9 cellular contexts compared by ENCODE assay signal in genomic region chr3:45612918-45613602, GRCh38. TPM values are rescaled to one million over a fixed set of nuclear protein-coding genes. Genes with fewer than 3 reads are reported as not detected.
DNase-seq lines count a peak whose midpoint lies in the region; ATAC-seq and TF ChIP-seq lines count a peak whose summit lies in the region.
"Had no signal": no experiment of that assay in that cellular context is flagged by ENCODE, and none has a peak within 500 bp of the region (broad histone marks: within the 10 kb centered on the region; RNA-seq: fewer than 3 reads in every experiment).

No MANE protein-coding gene starts in this region.

- H3K4me3 Mint-ChIP-seq in chondrocyte (ENCODE audit: unreplicated experiment): no peak overlapping the region
- H3K4me3 Mint-ChIP-seq: activated naive CD8-positive, alpha-beta T cell had no signal

- H3K27ac Mint-ChIP-seq in chondrocyte (ENCODE audit: unreplicated experiment): no peak overlapping the region
- H3K27ac Mint-ChIP-seq: activated naive CD8-positive, alpha-beta T cell had no signal

- no peaks in the 10 kb centered on the region for H3K27me3 Mint-ChIP-seq in chondrocyte (ENCODE audit: low read depth)
- H3K27me3 Mint-ChIP-seq: activated naive CD8-positive, alpha-beta T cell had no signal

- WGBS in body of pancreas, 2 donors: 51 to 60% methylated on average over 7 of the region's 7 CpGs

- no peaks in the 10 kb centered on the region for H3K36me3 ChIP-seq in body of pancreas (replicated peaks in 1 of 2; ENCODE audit: insufficient read depth in 1 of 2, low read depth in 2 of 2)

- peaks cover 84% of the 10 kb centered on the region for H3K4me1 ChIP-seq in body of pancreas

- H3K9me3 ChIP-seq in body of pancreas: no peaks in the 10 kb centered on the region

- H3K4me1 Mint-ChIP-seq in chondrocyte (ENCODE audit: low read depth): peaks cover 54% of the 10 kb centered on the region

- peak; percentile 72 for ATAC-seq in GM21367 (IDR thresholded peaks at IDR 0.05; ENCODE audit: unreplicated experiment)
- ATAC-seq in HG03460 (IDR thresholded peaks at IDR 0.05; ENCODE audit: unreplicated experiment): peak; percentile 71
- ATAC-seq in body of pancreas: peak; percentile 13

- no peaks in the 10 kb centered on the region for H3K36me3 Mint-ChIP-seq in chondrocyte (ENCODE audit: low read depth)

- no peak for TF ChIP-seq CTCF in body of pancreas (IDR thresholded peaks at IDR 0.05)
- no peak for TF ChIP-seq CTCF in chondrocyte (IDR thresholded peaks at IDR 0.05)

- intact Hi-C loops in body of pancreas (cut with DNase I): no loop called here

- no peak for TF ChIP-seq POLR2A in body of pancreas (IDR thresholded peaks at IDR 0.05)

- H3K9me3 Mint-ChIP-seq in chondrocyte (ENCODE audit: low read depth): no peaks in the 10 kb centered on the region

- no peaks in the 10 kb centered on the region for H3K27me3 ChIP-seq in body of pancreas

- peak overlapping the region in 3 of 4 donors; percentile 69 to 77 (median 77) for H3K27ac ChIP-seq in body of pancreas

- DNase-seq in DMS53 (lab: John Stamatoyannopoulos, UW): peak; percentile 29
- DNase-seq in body of pancreas: no peak
- no peak for DNase-seq in chondrocyte (ENCODE audit: low spot score)
- no peak for DNase-seq in AG08396 (ENCODE audit: low spot score)
- no peak for DNase-seq in NCI-H1436 treated with DMSO at 0.1 percent for 48 hours (lab: John Stamatoyannopoulos, UW)
- no peak for DNase-seq in hepatic stellate cell (ENCODE audit: low spot score)

- no peak overlapping the region for H3K4me3 ChIP-seq in body of pancreas

RNA-seq across cellular contexts. Expression of gene LIMD1, which starts 18.5 kb away (rescaled TPM):
- total RNA-seq in body of pancreas (10 to 100 TPM; 22.8 to 32.6 TPM), chondrocyte (20.0 to 32.0 TPM (median 29.6 TPM) in 3 replicates)

Comparison
In these comparisons a context has a peak if more than half of its experiments do, and no peak if none do; other contexts are left out.
1. ATAC-seq: peak in every context shown above with its lines; median percentile 72 in GM21367; 71 in HG03460; 13 in body of pancreas.